Comparison of ENCODE assay signal across 13 cellular contexts in genomic region chr19:20278342-20278741, GRCh38.
DNase-seq lines count a peak whose midpoint lies in the region; ATAC-seq and TF ChIP-seq lines count a peak whose summit lies in the region.
"Had no signal": no experiment of that assay in that cellular context is flagged by ENCODE, and none has a peak within 500 bp of the region (broad histone marks: within the 10 kb centered on the region; RNA-seq: fewer than 3 reads in every experiment).

No MANE protein-coding gene starts in this region.

- no peak overlapping the region for H3K4me3 Mint-ChIP-seq in mesothelial cell of epicardium
- no peak overlapping the region for H3K4me3 Mint-ChIP-seq in activated CD4-positive, alpha-beta T cell treated with anti-CD3 and anti-CD28 coated beads, Interleukin-2, amount 10 ng/mL, durations not matched to agents 24 days and 14 days
- H3K4me3 Mint-ChIP-seq: activated T-cell treated with anti-CD3 and anti-CD28 coated beads, Interleukin-2, amount 50 U/mL, for 4 hours; HFFc6 had no signal

- H3K4me1 Mint-ChIP-seq in mesothelial cell of epicardium = peaks cover 24% of the 10 kb centered on the region
- H3K4me1 Mint-ChIP-seq in activated CD4-positive, alpha-beta T cell treated with anti-CD3 and anti-CD28 coated beads, Interleukin-2, amount 10 ng/mL, durations not matched to agents 24 days and 14 days = no peaks in the 10 kb centered on the region

- H3K27me3 ChIP-seq in A673 (replicated peaks; ENCODE audit: insufficient read depth, low read depth, low read length, poor library complexity) = no peaks in the 10 kb centered on the region
- H3K27me3 ChIP-seq: right lobe of liver had no signal

- H3K36me3 ChIP-seq in A673 (ENCODE audit: insufficient read depth, low read length, poor library complexity, severe bottlenecking) = no peaks in the 10 kb centered on the region
- H3K36me3 ChIP-seq: right lobe of liver had no signal

- no peaks in the 10 kb centered on the region for H3K27me3 Mint-ChIP-seq in mesothelial cell of epicardium (ENCODE audit: low read depth)
- no peaks in the 10 kb centered on the region for H3K27me3 Mint-ChIP-seq in activated CD4-positive, alpha-beta T cell treated with anti-CD3 and anti-CD28 coated beads, Interleukin-2, amount 10 ng/mL, durations not matched to agents 24 days and 14 days

- POLR2A ChIA-PET in A673 (lab: Charles Lee; ENCODE audit: low non-redundant PET) = no interaction called here

- no peaks in the 10 kb centered on the region for H3K36me3 Mint-ChIP-seq in mesothelial cell of epicardium
- no peaks in the 10 kb centered on the region for H3K36me3 Mint-ChIP-seq in activated CD4-positive, alpha-beta T cell treated with anti-CD3 and anti-CD28 coated beads, Interleukin-2, amount 10 ng/mL, durations not matched to agents 24 days and 14 days (ENCODE audit: low read depth)

- no peak overlapping the region for H3K4me3 ChIP-seq in cardiac fibroblast (replicated peaks in 1 of 2; ENCODE audit: low read depth in 2 of 2, low read length in 2 of 2)
- H3K4me3 ChIP-seq in A673 (ENCODE audit: low read depth, low read length, poor library complexity, severe bottlenecking) = no peak overlapping the region
- H3K4me3 ChIP-seq: right lobe of liver had no signal

- TF ChIP-seq CTCF in cardiac fibroblast (IDR thresholded peaks at IDR 0.05; ENCODE audit: low read depth, low read length) (peak; percentile 41), mesothelial cell of epicardium (IDR thresholded peaks at IDR 0.05; ENCODE audit: unreplicated experiment) (peak; percentile 77), A673 (conservative IDR thresholded peaks at IDR 0.05; ENCODE audit: low read depth, low read length) (no peak)

- intact Hi-C loops in activated CD4-positive, alpha-beta T cell treated with anti-CD3 and anti-CD28 coated beads, Interleukin-2, amount 10 ng/mL, durations not matched to agents 24 days and 14 days (cut with micrococcal nuclease) = no loop called here
- intact Hi-C loops in A673 (cut with micrococcal nuclease; ENCODE audit: unreplicated experiment) = no loop called here

- peaks cover 8% of the 10 kb centered on the region for H3K9me3 ChIP-seq in A673 (ENCODE audit: low read depth, low read length, poor library complexity, severe bottlenecking)
- H3K9me3 ChIP-seq: right lobe of liver had no signal

- no peaks in the 10 kb centered on the region for H3K9me3 Mint-ChIP-seq in mesothelial cell of epicardium
- peaks cover 21% of the 10 kb centered on the region for H3K9me3 Mint-ChIP-seq in activated CD4-positive, alpha-beta T cell treated with anti-CD3 and anti-CD28 coated beads, Interleukin-2, amount 10 ng/mL, durations not matched to agents 24 days and 14 days
- H3K9me3 Mint-ChIP-seq: activated T-cell treated with anti-CD3 and anti-CD28 coated beads, Interleukin-2, amount 50 U/mL, for 4 hours had no signal

- CTCF ChIA-PET in A673 (lab: Charles Lee) = no interaction called here

- H3K27ac Mint-ChIP-seq in mesothelial cell of epicardium = no peak overlapping the region
- H3K27ac Mint-ChIP-seq in activated CD4-positive, alpha-beta T cell treated with anti-CD3 and anti-CD28 coated beads, Interleukin-2, amount 10 ng/mL, durations not matched to agents 24 days and 14 days = no peak overlapping the region
- H3K27ac Mint-ChIP-seq: HFFc6 had no signal

- no peak overlapping the region for H3K27ac ChIP-seq in A673 (ENCODE audit: low read depth, low read length, poor library complexity, severe bottlenecking)
- H3K27ac ChIP-seq: right lobe of liver had no signal

- H3K4me1 ChIP-seq in A673 (ENCODE audit: insufficient read depth, low read length, poor library complexity, severe bottlenecking) = no peaks in the 10 kb centered on the region
- H3K4me1 ChIP-seq: right lobe of liver had no signal

- DNase-seq in AG20443 (ENCODE audit: low spot score) = peak; percentile 45
- DNase-seq in Kasumi-1 (lab: John Stamatoyannopoulos, UW) = peak; percentile 29 to 36
- peak in 1 of 2 donors; percentile 57 for DNase-seq in cardiac fibroblast (ENCODE audit: low read depth in 2 of 2)
- no peak for DNase-seq in mesothelial cell of epicardium (ENCODE audit: low spot score in 2 of 2, unreplicated experiment in 2 of 2)
- DNase-seq in activated CD4-positive, alpha-beta T cell treated with anti-CD3 and anti-CD28 coated beads, Interleukin-2, amount 10 ng/mL, durations not matched to agents 24 days and 14 days = no peak
- no peak for DNase-seq in A673 (ENCODE audit: low spot score)
- DNase-seq: activated T-cell treated with anti-CD3 and anti-CD28 coated beads, Interleukin-2, amount 50 U/mL, for 4 hours; GF-D8; HFFc6; OCI-M1; right lobe of liver had no signal

- BruUV-seq in A673 (replicated peaks; lab: Mats Ljungman, UMichigan) = no TSS peak

- no peak for ATAC-seq in HG02642 (IDR thresholded peaks at IDR 0.05; ENCODE audit: poor library complexity, unreplicated experiment)
- no peak for ATAC-seq in activated CD4-positive, CD25-positive, alpha-beta regulatory T cell treated with anti-CD3 and anti-CD28 coated beads, Interleukin-2, amount 50 U/mL, for 24 hours
- ATAC-seq: activated T-cell treated with anti-CD3 and anti-CD28 coated beads, Interleukin-2, amount 50 U/mL, for 4 hours had no signal

Comparison
In these comparisons a context has a peak if more than half of its experiments do, and no peak if none do; other contexts are left out.
1. DNase-seq: peak in AG20443 (single experiment) and Kasumi-1 (2 of 2); none in mesothelial cell of epicardium (0 of 2), activated CD4-positive, alpha-beta T cell treated with anti-CD3 and anti-CD28 coated beads, Interleukin-2, amount 10 ng/mL, durations not matched to agents 24 days and 14 days (single experiment) and A673 (single experiment).